ENCODE assay signal across 8 cellular contexts in the genomic region with DNA sequence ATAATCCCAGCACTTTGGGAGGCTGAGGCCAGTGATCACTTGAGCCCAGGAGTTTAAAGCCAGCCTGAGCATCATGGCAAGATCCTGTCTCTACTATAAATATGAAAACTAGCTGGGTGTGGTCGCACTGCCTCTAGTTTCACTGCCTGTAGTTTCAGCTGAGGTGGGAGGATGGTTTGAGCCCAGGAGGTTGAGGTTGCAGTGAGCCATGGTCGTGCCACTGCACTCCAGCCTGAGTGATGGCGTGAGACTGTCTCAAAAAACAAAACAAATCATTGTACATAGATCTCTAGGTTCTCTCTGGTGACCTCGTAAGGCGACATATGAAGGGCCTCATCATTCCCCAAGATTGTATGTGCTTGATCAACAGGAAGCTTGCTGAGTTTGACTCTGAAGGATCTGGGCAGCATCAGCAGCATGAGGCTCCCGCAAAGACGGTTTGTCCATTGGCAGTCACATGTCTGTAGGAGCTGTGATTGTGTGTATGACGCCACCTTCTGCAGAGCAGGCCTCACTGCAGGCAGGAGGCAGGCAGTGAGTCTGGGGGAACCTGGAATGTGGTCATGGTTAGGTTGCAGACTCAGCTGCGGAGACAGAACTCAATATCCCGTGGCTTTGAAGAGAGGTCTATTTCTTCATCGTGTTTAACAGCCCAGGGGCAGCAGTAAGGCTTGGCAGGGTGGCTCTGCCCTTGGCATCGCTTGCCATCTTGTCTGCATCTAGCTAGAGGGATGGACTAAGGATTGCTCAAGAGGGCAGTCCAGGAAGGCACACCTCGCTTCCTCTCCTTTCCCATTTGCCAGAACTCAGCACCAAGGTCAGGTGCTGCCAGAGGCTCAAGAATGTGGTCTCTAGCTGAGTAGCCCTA. TPM values are rescaled to one million over a fixed set of nuclear protein-coding genes. Genes with fewer than 3 reads are reported as not detected.
A peak's percentile ranks its signal among the peaks of the same experiment; 100 is the strongest.
DNase-seq lines count a peak whose midpoint lies in the region; ATAC-seq, FAIRE-seq and TF ChIP-seq lines count a peak whose summit lies in the region.

No MANE protein-coding gene starts in this region.

- H4K20me1 ChIP-seq in astrocyte (ENCODE audit: insufficient read depth, low read length): peaks cover 4% of the 10 kb centered on the region

- H3K36me3 ChIP-seq in astrocyte (ENCODE audit: insufficient read depth, low read length): peaks cover 21% of the 10 kb centered on the region
- peaks cover 19 to 44% of the 10 kb centered on the region in 2 donors for H3K36me3 ChIP-seq in kidney (ENCODE audit: control insufficient read depth in 1 of 2, insufficient read depth in 2 of 2, low read length in 2 of 2)

- FAIRE-seq in astrocyte (lab: Jason Lieb, UNC): no peak
- no peak for FAIRE-seq in kidney (lab: Jason Lieb, UNC)

- no peaks in the 10 kb centered on the region for H3K79me2 ChIP-seq in astrocyte (ENCODE audit: insufficient read depth, low read length)

- H3K36me3 Mint-ChIP-seq in astrocyte (ENCODE audit: low read depth, unreplicated experiment): peaks cover 7% of the 10 kb centered on the region
- H3K36me3 Mint-ChIP-seq in type B pancreatic cell: peaks cover 29% of the 10 kb centered on the region

- no peaks in the 10 kb centered on the region for H3K27me3 ChIP-seq in astrocyte (ENCODE audit: insufficient read depth, low read length)

- no peak overlapping the region for H3K9ac ChIP-seq in astrocyte (ENCODE audit: low read length)
- H3K9ac ChIP-seq in kidney (ENCODE audit: low read length in 2 of 2): no peak overlapping the region

- peak; percentile 32 for DNase-seq in stimulated activated CD4-positive, alpha-beta T cell treated with anti-CD3 and anti-CD28 coated beads, Interleukin-1b, Interleukin-23, amount 100 ng/mL, for 48 hours
- DNase-seq in stimulated activated CD4-positive, alpha-beta T cell treated with anti-CD3 and anti-CD28 coated beads, Interleukin-2, amount 100 ng/mL, for 48 hours: no peak
- DNase-seq in NCI-H2107 treated with DMSO at 0.1 percent for 48 hours (lab: John Stamatoyannopoulos, UW; ENCODE audit: unreplicated experiment) (peak; percentile 10), astrocyte (ENCODE audit: low read depth) (peak; percentile 56), kidney (no peak), type B pancreatic cell (ENCODE audit: extremely low spot score, unreplicated experiment) (no peak)

- no peak overlapping the region for H2AFZ ChIP-seq in astrocyte (ENCODE audit: low read depth, low read length)

- H3K9me3 Mint-ChIP-seq in astrocyte (ENCODE audit: unreplicated experiment) (no peaks in the 10 kb centered on the region), type B pancreatic cell (no peaks in the 10 kb centered on the region)

- peak overlapping the region; percentile 31 for H3K27ac Mint-ChIP-seq in astrocyte (ENCODE audit: unreplicated experiment)
- peak overlapping the region; percentile 62 for H3K27ac Mint-ChIP-seq in type B pancreatic cell

- no peak overlapping the region for H3K4me3 Mint-ChIP-seq in astrocyte (ENCODE audit: unreplicated experiment)
- H3K4me3 Mint-ChIP-seq in type B pancreatic cell: peak overlapping the region; percentile 6

- H3K27ac ChIP-seq in astrocyte (ENCODE audit: low read depth, low read length) (no peak overlapping the region), kidney (ENCODE audit: low read depth in 2 of 2, low read length in 2 of 2) (no peak overlapping the region)

- H3K9me3 ChIP-seq in astrocyte (ENCODE audit: insufficient read depth, low read depth, low read length): no peaks in the 10 kb centered on the region
- H3K9me3 ChIP-seq in kidney (ENCODE audit: control insufficient read depth in 1 of 2, low read length in 2 of 2): no peaks in the 10 kb centered on the region

- no peak for ATAC-seq in HG02588 (IDR thresholded peaks at IDR 0.05; ENCODE audit: unreplicated experiment)
- ATAC-seq in HG03565 (IDR thresholded peaks at IDR 0.05; ENCODE audit: unreplicated experiment): no peak

- peaks cover 12% of the 10 kb centered on the region for H3K4me1 ChIP-seq in astrocyte (ENCODE audit: insufficient read depth, low read length)
- H3K4me1 ChIP-seq in kidney (ENCODE audit: control insufficient read depth in 1 of 2, insufficient read depth in 1 of 2, low read depth in 1 of 2, low read length in 2 of 2): no peaks in the 10 kb centered on the region

- H3K4me1 Mint-ChIP-seq in astrocyte (ENCODE audit: low read depth, unreplicated experiment) (peaks cover 11% of the 10 kb centered on the region), type B pancreatic cell (ENCODE audit: unreplicated experiment) (peaks cover 8% of the 10 kb centered on the region)

- TF ChIP-seq CTCF in astrocyte (IDR thresholded peaks at IDR 0.05; ENCODE audit: insufficient read depth, low read depth, low read length) (peak; percentile 65), kidney (IDR thresholded peaks at IDR 0.05; ENCODE audit: borderline replicate concordance, extremely low read depth, insufficient read depth) (peak; percentile 43), type B pancreatic cell (conservative IDR thresholded peaks at IDR 0.05) (peak; percentile 74)

- no peak overlapping the region for H3K4me3 ChIP-seq in astrocyte (ENCODE audit: insufficient read depth, low read depth, low read length)
- no peak overlapping the region for H3K4me3 ChIP-seq in kidney (ENCODE audit: low read length in 2 of 2)

- no peak overlapping the region for H3K4me2 ChIP-seq in astrocyte (ENCODE audit: low read length)

- H3K27me3 Mint-ChIP-seq in astrocyte (ENCODE audit: low read depth, unreplicated experiment) (no peaks in the 10 kb centered on the region), type B pancreatic cell (no peaks in the 10 kb centered on the region)

- intact Hi-C loops in kidney (cut with DNase I): no loop called here

RNA-seq across cellular contexts. Expression of a gene that starts 13.9 kb away (rescaled TPM):
- total RNA-seq in astrocyte (163 and 171 TPM in 2 replicates), kidney (165 TPM), type B pancreatic cell (ENCODE audit: low replicate concordance) (257 and 264 TPM in 2 replicates)
- polyA plus RNA-seq in kidney (ENCODE audit: insufficient read depth, low read depth, low replicate concordance): 693 TPM

Comparison
In these comparisons a context has a peak if more than half of its experiments do, and no peak if none do; other contexts are left out.
1. DNase-seq: peak in stimulated activated CD4-positive, alpha-beta T cell treated with anti-CD3 and anti-CD28 coated beads, Interleukin-1b, Interleukin-23, amount 100 ng/mL, for 48 hours (single experiment), NCI-H2107 treated with DMSO at 0.1 percent for 48 hours (single experiment) and astrocyte (single experiment); none in stimulated activated CD4-positive, alpha-beta T cell treated with anti-CD3 and anti-CD28 coated beads, Interleukin-2, amount 100 ng/mL, for 48 hours (0 of 2), kidney (single experiment) and type B pancreatic cell (single experiment).
2. Peak in every context shown above with its lines, with median percentiles within 50 percentile points of each other: CTCF ChIP-seq.